15 cellular contexts compared by ENCODE assay signal in genomic region chr11:90052311-90052710, GRCh38. TPM values are rescaled to one million over a fixed set of nuclear protein-coding genes. Genes with fewer than 3 reads are reported as not detected.
DNase-seq lines count a peak whose midpoint lies in the region; ATAC-seq and TF ChIP-seq lines count a peak whose summit lies in the region.
"Not testable (repeated sequence)": the region's sequence is repeated elsewhere in the genome, so short reads cannot be mapped to it uniquely, and the experiment has no call there.
"Had no signal": no experiment of that assay in that cellular context is flagged by ENCODE, and none has a peak within 500 bp of the region (broad histone marks: within the 10 kb centered on the region; RNA-seq: fewer than 3 reads in every experiment).

No MANE protein-coding gene starts in this region.

- not testable (repeated sequence) for H3K27me3 ChIP-seq in testis

- POLR2A ChIA-PET in WTC11 (lab: Charles Lee): not testable (repeated sequence)

- not testable (repeated sequence) for H3K27ac ChIP-seq in testis

- ATAC-seq in WTC11: peak; percentile 81

- H3K4me1 Mint-ChIP-seq in WTC11; activated naive CD4-positive, alpha-beta T cell treated with anti-CD3 and anti-CD28 coated beads for 36 hours (ENCODE audit: low read depth); nephron: not testable (repeated sequence)

- not testable (repeated sequence) for H3K4me3 ChIP-seq in testis

- H3K4me3 Mint-ChIP-seq in WTC11: peak overlapping the region; percentile 56
- H3K4me3 Mint-ChIP-seq in activated naive CD4-positive, alpha-beta T cell treated with anti-CD3 and anti-CD28 coated beads for 36 hours: not testable (repeated sequence)
- H3K4me3 Mint-ChIP-seq in nephron: peak overlapping the region in 2 of 3 experiments; percentile 50 to 75

- not testable (repeated sequence) for TF ChIP-seq POLR2A in testis (IDR thresholded peaks at IDR 0.05)

- not testable (repeated sequence) for H3K9me3 ChIP-seq in testis

- intact Hi-C loops in activated naive CD4-positive, alpha-beta T cell treated with anti-CD3 and anti-CD28 coated beads for 36 hours (cut with micrococcal nuclease); head of caudate nucleus (cut with DNase I); posterior cingulate gyrus (cut with DNase I); testis (cut with DNase I; ENCODE audit: low total_unique reads): not testable (repeated sequence)

- not testable (repeated sequence) for H3K9me3 Mint-ChIP-seq in WTC11; activated naive CD4-positive, alpha-beta T cell treated with anti-CD3 and anti-CD28 coated beads for 36 hours; nephron

- H3K4me1 ChIP-seq in testis: not testable (repeated sequence)

- not testable (repeated sequence) for H3K27me3 Mint-ChIP-seq in WTC11 (ENCODE audit: low read depth); activated naive CD4-positive, alpha-beta T cell treated with anti-CD3 and anti-CD28 coated beads for 36 hours (ENCODE audit: low read depth); nephron (ENCODE audit: low read depth)

- not testable (repeated sequence) for H3K36me3 Mint-ChIP-seq in WTC11; activated naive CD4-positive, alpha-beta T cell treated with anti-CD3 and anti-CD28 coated beads for 36 hours (ENCODE audit: low read depth); nephron (ENCODE audit: low read depth)

- DNase-seq in NCI-H1417 (lab: John Stamatoyannopoulos, UW) (peak in 2 of 3 experiments; percentile 27 to 52), WTC11 (ENCODE audit: low spot score) (peak; percentile 54), head of caudate nucleus (peak in 37 of 42 donors; percentile 1 to 79 (median 38)), posterior cingulate gyrus (peak in 8 of 10 donors; percentile 12 to 88 (median 39)), testis (peak; percentile 36)
- peak; percentile 3 for DNase-seq in activated naive CD4-positive, alpha-beta T cell treated with anti-CD3 and anti-CD28 coated beads for 36 hours

- not testable (repeated sequence) for H3K27ac Mint-ChIP-seq in WTC11; activated naive CD4-positive, alpha-beta T cell treated with anti-CD3 and anti-CD28 coated beads for 36 hours; nephron

- H3K36me3 ChIP-seq in testis (ENCODE audit: low read depth, missing control alignments): not testable (repeated sequence)

- TF ChIP-seq CTCF in WTC11 (IDR thresholded peaks at IDR 0.05); nephron (IDR thresholded peaks at IDR 0.05; ENCODE audit: unreplicated experiment in 3 of 3): not testable (repeated sequence)
- TF ChIP-seq CTCF in testis (IDR thresholded peaks at IDR 0.05): peak in 1 of 3 experiments; percentile 16

- CTCF ChIA-PET in WTC11 (lab: Charles Lee); activated naive CD4-positive, alpha-beta T cell treated with anti-CD3 and anti-CD28 coated beads for 36 hours (lab: Charles Lee): not testable (repeated sequence)

- WGBS in testis, 2 donors: 1% methylated on average over 10 of the region's 33 CpGs; no CpG with 5 or more reads in 1 of the 2 donors

RNA-seq across cellular contexts. Expression of gene TRIM49C, which starts 21.4 kb away (rescaled TPM):
- total RNA-seq in WTC11 (2021): not detected in 3 replicates
- total RNA-seq in activated naive CD4-positive, alpha-beta T cell treated with anti-CD3 and anti-CD28 coated beads for 36 hours: not detected
- under 1 TPM in 1 of 2 donors, not detected in 1; 0.37 TPM for total RNA-seq in testis
- polyA plus RNA-seq in testis (ENCODE audit: insufficient read depth, low read depth, low replicate concordance): 0.18 TPM
- total RNA-seq: CD4-positive, alpha-beta T cell; H4; PC-9; Right ventricle myocardium inferior; RPMI7951; SJCRH30 had no signal
- polyA plus RNA-seq: A549, IgD-negative memory B cell had no signal

RNA-seq across cellular contexts. Expression of gene UBTFL1, which starts 33.4 kb away (rescaled TPM):
- total RNA-seq in WTC11 (2021) (not detected in 3 replicates), testis (under 1 TPM in 1 of 2 donors, not detected in 1; 0.55 TPM)
- total RNA-seq in activated naive CD4-positive, alpha-beta T cell treated with anti-CD3 and anti-CD28 coated beads for 36 hours: not detected
- not detected for polyA plus RNA-seq in testis (ENCODE audit: insufficient read depth, low read depth, low replicate concordance)
- total RNA-seq: CD4-positive, alpha-beta T cell; H4; PC-9; Right ventricle myocardium inferior; RPMI7951; SJCRH30 had no signal
- polyA plus RNA-seq: A549, IgD-negative memory B cell had no signal

Comparison
In these comparisons a context has a peak if more than half of its experiments do, and no peak if none do; other contexts are left out.
1. DNase-seq: peak in every context shown above with its lines; median percentile 54 in WTC11; 40 in NCI-H1417; 39 in posterior cingulate gyrus; 38 in head of caudate nucleus; 36 in testis; 3 in activated naive CD4-positive, alpha-beta T cell treated with anti-CD3 and anti-CD28 coated beads for 36 hours.